1 cellular context compared by ENCODE assay signal in the genomic region with DNA sequence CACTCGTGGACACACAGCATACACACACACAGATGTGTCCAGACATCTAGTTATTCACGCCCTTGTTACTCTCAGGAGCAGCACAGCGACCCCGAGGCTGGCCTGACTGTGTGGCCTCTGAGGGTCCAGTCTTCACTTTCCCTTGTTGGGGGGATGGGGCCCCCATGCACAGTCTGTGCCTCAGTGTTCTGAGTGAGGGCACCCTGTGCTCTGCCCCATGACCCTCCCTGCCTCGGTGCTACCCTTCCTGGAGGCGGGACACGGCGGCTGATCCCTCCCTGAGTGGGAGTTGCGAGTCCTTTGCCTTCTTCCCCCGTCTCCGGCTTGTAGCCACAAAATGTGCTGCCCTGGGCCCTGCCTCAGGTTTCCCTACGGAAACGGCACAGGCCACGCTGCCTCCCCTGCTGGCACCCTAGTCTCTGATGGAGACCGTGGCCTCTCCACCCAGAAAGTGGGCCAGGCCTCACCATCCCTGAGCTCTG.
TF ChIP-seq lines count a peak whose summit lies in the region.

No MANE protein-coding gene starts in this region.

TF ChIP-seq in H1, 55 proteins besides CTCF, POLR2A, EP300 and RAD21:
- TF ChIP-seq, protein P1, sequence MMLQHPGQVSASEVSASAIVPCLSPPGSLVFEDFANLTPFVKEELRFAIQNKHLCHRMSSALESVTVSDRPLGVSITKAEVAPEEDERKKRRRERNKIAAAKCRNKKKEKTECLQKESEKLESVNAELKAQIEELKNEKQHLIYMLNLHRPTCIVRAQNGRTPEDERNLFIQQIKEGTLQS (IDR thresholded peaks at IDR 0.05; ENCODE audit: insufficient read depth, low read depth, low read length), result no peak
